In the genomic region with DNA sequence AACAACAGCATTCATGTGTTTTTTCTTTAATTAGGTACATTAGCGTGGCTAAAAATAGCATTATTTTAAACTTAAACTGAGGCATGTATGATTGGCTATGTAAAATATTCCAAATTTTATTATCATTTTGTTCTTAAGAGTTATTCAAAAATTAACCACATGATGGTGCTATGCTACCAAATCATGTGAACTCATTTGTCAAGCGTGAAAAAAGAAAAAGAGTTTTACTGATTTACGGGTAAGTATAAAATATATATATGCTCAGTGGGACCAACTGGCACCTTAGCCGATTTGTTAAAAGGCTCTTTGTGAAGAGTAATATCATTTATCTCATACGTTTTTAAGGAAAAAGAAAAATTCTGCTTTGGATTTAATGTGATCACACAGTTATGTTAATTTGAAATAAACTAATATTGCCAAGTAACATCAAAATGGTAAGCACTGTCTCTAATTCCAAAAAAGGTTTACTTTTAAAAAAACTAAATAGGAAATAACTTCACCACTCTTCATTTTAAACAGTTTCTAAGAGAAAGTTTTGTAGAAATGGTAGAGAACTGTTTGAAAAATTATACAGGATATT, we compare ENCODE assay signal across 8 cellular contexts.
A peak's percentile ranks its signal among the peaks of the same experiment; 100 is the strongest.
DNase-seq lines count a peak whose midpoint lies in the region; ATAC-seq and TF ChIP-seq lines count a peak whose summit lies in the region.

No MANE protein-coding gene starts in this region.

- H3K27me3 Mint-ChIP-seq in stimulated activated naive B cell treated with anti-CD40 and anti-IgM and Interleukin-4, amounts not matched to agents 10 μg/mL and 1 μg/mL and 100 μg/mL, for 72 hours = peaks cover 3 to 8% of the 10 kb centered on the region in 2 donors
- H3K27me3 Mint-ChIP-seq in naive thymus-derived CD8-positive, alpha-beta T cell = no peaks in the 10 kb centered on the region

- no peak overlapping the region for H3K27ac ChIP-seq in SU-DHL-6 (ENCODE audit: low read depth, low read length)

- H3K9ac ChIP-seq in SU-DHL-6 (ENCODE audit: low read length) = no peak overlapping the region

- DNase-seq in COR-L47 (lab: John Stamatoyannopoulos, UW) (peak; percentile 28), kidney epithelial cell (ENCODE audit: low read depth) (no peak), T1000 (lab: John Stamatoyannopoulos, UW) (no peak)
- no peak for DNase-seq in stimulated activated naive B cell treated with anti-CD40 and anti-IgM and Interleukin-4, amounts not matched to agents 10 μg/mL and 1 μg/mL and 100 μg/mL, for 72 hours
- no peak for DNase-seq in naive thymus-derived CD8-positive, alpha-beta T cell

- H3K27me3 ChIP-seq in SU-DHL-6 (ENCODE audit: low read length) = no peaks in the 10 kb centered on the region
- H3K27me3 ChIP-seq in kidney epithelial cell (ENCODE audit: control insufficient read depth, insufficient read depth, low read length) = no peaks in the 10 kb centered on the region

- H2AFZ ChIP-seq in SU-DHL-6 (ENCODE audit: low read depth, low read length, severe bottlenecking) = no peak overlapping the region

- POLR2A ChIA-PET in naive thymus-derived CD8-positive, alpha-beta T cell (lab: Charles Lee) = no interaction called here

- H3K4me3 Mint-ChIP-seq in stimulated activated naive B cell treated with anti-CD40 and anti-IgM and Interleukin-4, amounts not matched to agents 10 μg/mL and 1 μg/mL and 100 μg/mL, for 72 hours = no peak overlapping the region
- H3K4me3 Mint-ChIP-seq in naive thymus-derived CD8-positive, alpha-beta T cell = no peak overlapping the region

- H3K4me3 ChIP-seq in SU-DHL-6 (ENCODE audit: insufficient read depth, low read length, poor library complexity, severe bottlenecking) (no peak overlapping the region), kidney epithelial cell (ENCODE audit: low read depth, low read length) (no peak overlapping the region)

- H3K9me3 Mint-ChIP-seq in stimulated activated naive B cell treated with anti-CD40 and anti-IgM and Interleukin-4, amounts not matched to agents 10 μg/mL and 1 μg/mL and 100 μg/mL, for 72 hours = no peaks in the 10 kb centered on the region
- H3K9me3 Mint-ChIP-seq in naive thymus-derived CD8-positive, alpha-beta T cell = peaks cover 0 to 9% (median 0%) of the 10 kb centered on the region in 9 donors

- H3K36me3 ChIP-seq in SU-DHL-6 (ENCODE audit: low read length) (no peaks in the 10 kb centered on the region), kidney epithelial cell (ENCODE audit: control insufficient read depth, insufficient read depth, low read length) (no peaks in the 10 kb centered on the region)

- H3K9me2 ChIP-seq in SU-DHL-6 (replicated peaks; ENCODE audit: insufficient read depth, low read length) = no peaks in the 10 kb centered on the region

- ATAC-seq in HG03378 (IDR thresholded peaks at IDR 0.05; ENCODE audit: unreplicated experiment) = peak; percentile 41
- no peak for ATAC-seq in GM19397 (IDR thresholded peaks at IDR 0.05; ENCODE audit: unreplicated experiment)
- no peak for ATAC-seq in stimulated activated naive B cell treated with anti-CD40 and anti-IgM and Interleukin-4, amounts not matched to agents 10 μg/mL and 1 μg/mL and 100 μg/mL, for 72 hours (replicated peaks)
- ATAC-seq in naive thymus-derived CD8-positive, alpha-beta T cell = no peak

- no peaks in the 10 kb centered on the region for H3K79me2 ChIP-seq in SU-DHL-6 (ENCODE audit: insufficient read depth, low read length)

- H3K36me3 Mint-ChIP-seq in stimulated activated naive B cell treated with anti-CD40 and anti-IgM and Interleukin-4, amounts not matched to agents 10 μg/mL and 1 μg/mL and 100 μg/mL, for 72 hours = no peaks in the 10 kb centered on the region
- no peaks in the 10 kb centered on the region for H3K36me3 Mint-ChIP-seq in naive thymus-derived CD8-positive, alpha-beta T cell

- TF ChIP-seq CTCF in SU-DHL-6 (IDR thresholded peaks at IDR 0.05; ENCODE audit: insufficient read depth, low read length, poor library complexity, severe bottlenecking) (peak; percentile 31), kidney epithelial cell (IDR thresholded peaks at IDR 0.05; ENCODE audit: insufficient read depth, low read length, poor library complexity, severe bottlenecking) (peak; percentile 21)

- H3K4me1 Mint-ChIP-seq in stimulated activated naive B cell treated with anti-CD40 and anti-IgM and Interleukin-4, amounts not matched to agents 10 μg/mL and 1 μg/mL and 100 μg/mL, for 72 hours = peaks cover 0 to 4% of the 10 kb centered on the region in 2 donors
- H3K4me1 Mint-ChIP-seq in naive thymus-derived CD8-positive, alpha-beta T cell = no peaks in the 10 kb centered on the region

- no peaks in the 10 kb centered on the region for H4K20me1 ChIP-seq in SU-DHL-6 (ENCODE audit: low read depth, low read length)

- H3K27ac Mint-ChIP-seq in stimulated activated naive B cell treated with anti-CD40 and anti-IgM and Interleukin-4, amounts not matched to agents 10 μg/mL and 1 μg/mL and 100 μg/mL, for 72 hours = no peak overlapping the region
- H3K27ac Mint-ChIP-seq in naive thymus-derived CD8-positive, alpha-beta T cell = no peak overlapping the region

- no peaks in the 10 kb centered on the region for H3K9me3 ChIP-seq in SU-DHL-6 (ENCODE audit: insufficient read depth, low read length)

- no peaks in the 10 kb centered on the region for H3F3A ChIP-seq in SU-DHL-6 (ENCODE audit: insufficient read depth)

- H3K4me2 ChIP-seq in SU-DHL-6 (ENCODE audit: low read depth, low read length, poor library complexity, severe bottlenecking) = peak overlapping the region; percentile 41
